In the genomic region with DNA sequence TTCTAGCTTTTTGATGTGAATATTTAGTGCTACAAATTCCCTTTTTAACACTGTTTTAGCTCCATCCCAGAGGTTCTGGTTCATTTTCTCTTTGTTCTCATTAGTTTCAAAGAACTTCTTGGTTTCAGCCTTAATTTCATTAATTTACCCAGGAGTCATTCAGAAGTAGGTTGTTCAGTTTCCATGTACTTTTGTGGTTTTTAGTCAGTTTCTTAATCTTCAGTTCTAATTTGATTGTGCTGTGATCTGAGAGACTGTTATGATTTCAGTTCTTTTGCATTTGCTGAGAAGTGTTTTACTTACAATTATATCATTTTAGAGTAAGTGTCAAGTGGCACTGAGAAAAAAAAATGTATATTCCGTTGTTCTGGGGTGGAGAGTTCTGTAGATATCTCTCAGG, we compare ENCODE assay signal across 2 cellular contexts.
TF ChIP-seq lines count a peak whose summit lies in the region.

No MANE protein-coding gene starts in this region.

TF ChIP-seq in A549, 52 proteins besides CTCF, POLR2A, EP300 and RAD21:
- TF ChIP-seq CBX2 (IDR thresholded peaks at IDR 0.05; ENCODE audit: borderline replicate concordance, low read depth): no peak
- no peak for TF ChIP-seq SREBF2 (IDR thresholded peaks at IDR 0.05)
- TF ChIP-seq RARB (CRISPR knock-in tag; IDR thresholded peaks at IDR 0.05): no peak
- no peak for TF ChIP-seq SMC3 (IDR thresholded peaks at IDR 0.05)
- no peak for TF ChIP-seq ZC3H11A (IDR thresholded peaks at IDR 0.05)
- no peak for TF ChIP-seq BCL3 (IDR thresholded peaks at IDR 0.05)
- TF ChIP-seq HES2 (IDR thresholded peaks at IDR 0.05): no peak
- TF ChIP-seq EHF (CRISPR knock-in tag; IDR thresholded peaks at IDR 0.05): no peak
- no peak for TF ChIP-seq FOXS1 (CRISPR knock-in tag; IDR thresholded peaks at IDR 0.05)
- no peak for TF ChIP-seq POLR2AphosphoS2 (conservative IDR thresholded peaks at IDR 0.05; ENCODE audit: low read length)
- no peak for TF ChIP-seq NPAS2 (CRISPR knock-in tag; IDR thresholded peaks at IDR 0.05; ENCODE audit: borderline replicate concordance)
- no peak for TF ChIP-seq ZFP36 (IDR thresholded peaks at IDR 0.05; ENCODE audit: borderline replicate concordance, partially characterized antibody)
- no peak for TF ChIP-seq GATA3 (IDR thresholded peaks at IDR 0.05; ENCODE audit: borderline replicate concordance)
- TF ChIP-seq REST (IDR thresholded peaks at IDR 0.05): no peak
- no peak for TF ChIP-seq EHMT2 (IDR thresholded peaks at IDR 0.05; ENCODE audit: low read depth)
- TF ChIP-seq, protein P1, sequence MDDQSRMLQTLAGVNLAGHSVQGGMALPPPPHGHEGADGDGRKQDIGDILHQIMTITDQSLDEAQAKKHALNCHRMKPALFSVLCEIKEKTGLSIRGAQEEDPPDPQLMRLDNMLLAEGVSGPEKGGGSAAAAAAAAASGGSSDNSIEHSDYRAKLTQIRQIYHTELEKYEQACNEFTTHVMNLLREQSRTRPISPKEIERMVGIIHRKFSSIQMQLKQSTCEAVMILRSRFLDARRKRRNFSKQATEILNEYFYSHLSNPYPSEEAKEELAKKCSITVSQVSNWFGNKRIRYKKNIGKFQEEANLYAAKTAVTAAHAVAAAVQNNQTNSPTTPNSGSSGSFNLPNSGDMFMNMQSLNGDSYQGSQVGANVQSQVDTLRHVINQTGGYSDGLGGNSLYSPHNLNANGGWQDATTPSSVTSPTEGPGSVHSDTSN (IDR thresholded peaks at IDR 0.05): no peak
- no peak for TF ChIP-seq CEBPB (IDR thresholded peaks at IDR 0.05)
TF ChIP-seq in A549: peak in this region for 0.

TF ChIP-seq in GM12878, 131 proteins besides CTCF, POLR2A, EP300 and RAD21:
- TF ChIP-seq SPI1 (IDR thresholded peaks at IDR 0.05; ENCODE audit: borderline replicate concordance, insufficient read depth, low read depth, low read length): no peak
- no peak for TF ChIP-seq ZNF384 (IDR thresholded peaks at IDR 0.05; ENCODE audit: borderline replicate concordance, low read depth, low read length)
- TF ChIP-seq BCL3 (IDR thresholded peaks at IDR 0.05; ENCODE audit: borderline replicate concordance, insufficient read depth, low read depth, low read length, poor library complexity, severe bottlenecking): no peak
- TF ChIP-seq MLLT1 (IDR thresholded peaks at IDR 0.05): no peak
- TF ChIP-seq IRF4 (IDR thresholded peaks at IDR 0.05; ENCODE audit: low read depth, low read length): no peak
- TF ChIP-seq, protein P2, sequence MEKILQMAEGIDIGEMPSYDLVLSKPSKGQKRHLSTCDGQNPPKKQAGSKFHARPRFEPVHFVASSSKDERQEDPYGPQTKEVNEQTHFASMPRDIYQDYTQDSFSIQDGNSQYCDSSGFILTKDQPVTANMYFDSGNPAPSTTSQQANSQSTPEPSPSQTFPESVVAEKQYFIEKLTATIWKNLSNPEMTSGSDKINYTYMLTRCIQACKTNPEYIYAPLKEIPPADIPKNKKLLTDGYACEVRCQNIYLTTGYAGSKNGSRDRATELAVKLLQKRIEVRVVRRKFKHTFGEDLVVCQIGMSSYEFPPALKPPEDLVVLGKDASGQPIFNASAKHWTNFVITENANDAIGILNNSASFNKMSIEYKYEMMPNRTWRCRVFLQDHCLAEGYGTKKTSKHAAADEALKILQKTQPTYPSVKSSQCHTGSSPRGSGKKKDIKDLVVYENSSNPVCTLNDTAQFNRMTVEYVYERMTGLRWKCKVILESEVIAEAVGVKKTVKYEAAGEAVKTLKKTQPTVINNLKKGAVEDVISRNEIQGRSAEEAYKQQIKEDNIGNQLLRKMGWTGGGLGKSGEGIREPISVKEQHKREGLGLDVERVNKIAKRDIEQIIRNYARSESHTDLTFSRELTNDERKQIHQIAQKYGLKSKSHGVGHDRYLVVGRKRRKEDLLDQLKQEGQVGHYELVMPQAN (conservative IDR thresholded peaks at IDR 0.05): no peak
